1 cellular context compared by ENCODE assay signal in the genomic region with DNA sequence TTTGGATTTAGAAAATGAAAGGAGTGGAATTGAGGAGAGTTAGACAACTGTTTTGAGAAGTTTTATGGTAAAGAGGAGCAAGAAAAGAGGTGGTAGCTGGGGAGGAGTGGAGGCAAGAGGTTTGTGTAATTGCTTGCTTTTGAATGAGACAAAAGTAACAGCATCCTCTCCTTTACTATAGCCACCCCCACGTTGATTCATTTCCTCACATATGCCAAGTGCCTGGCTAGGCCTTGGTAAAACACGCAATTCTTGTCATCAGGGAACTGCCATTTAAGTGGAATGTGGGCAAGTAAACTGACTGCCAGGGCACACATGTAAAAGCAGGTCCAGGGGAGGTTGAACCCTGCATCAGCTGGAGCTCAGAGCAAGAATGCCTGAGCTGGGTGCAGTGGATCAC.
TF ChIP-seq lines count a peak whose summit lies in the region.

No MANE protein-coding gene starts in this region.

TF ChIP-seq in WTC11, 78 proteins besides CTCF, POLR2A, EP300 and RAD21 (continued from another document):
- TF ChIP-seq, protein P1, sequence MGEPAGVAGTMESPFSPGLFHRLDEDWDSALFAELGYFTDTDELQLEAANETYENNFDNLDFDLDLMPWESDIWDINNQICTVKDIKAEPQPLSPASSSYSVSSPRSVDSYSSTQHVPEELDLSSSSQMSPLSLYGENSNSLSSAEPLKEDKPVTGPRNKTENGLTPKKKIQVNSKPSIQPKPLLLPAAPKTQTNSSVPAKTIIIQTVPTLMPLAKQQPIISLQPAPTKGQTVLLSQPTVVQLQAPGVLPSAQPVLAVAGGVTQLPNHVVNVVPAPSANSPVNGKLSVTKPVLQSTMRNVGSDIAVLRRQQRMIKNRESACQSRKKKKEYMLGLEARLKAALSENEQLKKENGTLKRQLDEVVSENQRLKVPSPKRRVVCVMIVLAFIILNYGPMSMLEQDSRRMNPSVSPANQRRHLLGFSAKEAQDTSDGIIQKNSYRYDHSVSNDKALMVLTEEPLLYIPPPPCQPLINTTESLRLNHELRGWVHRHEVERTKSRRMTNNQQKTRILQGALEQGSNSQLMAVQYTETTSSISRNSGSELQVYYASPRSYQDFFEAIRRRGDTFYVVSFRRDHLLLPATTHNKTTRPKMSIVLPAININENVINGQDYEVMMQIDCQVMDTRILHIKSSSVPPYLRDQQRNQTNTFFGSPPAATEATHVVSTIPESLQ (CRISPR knock-in tag; IDR thresholded peaks at IDR 0.05), result no peak
- TF ChIP-seq, protein P2, sequence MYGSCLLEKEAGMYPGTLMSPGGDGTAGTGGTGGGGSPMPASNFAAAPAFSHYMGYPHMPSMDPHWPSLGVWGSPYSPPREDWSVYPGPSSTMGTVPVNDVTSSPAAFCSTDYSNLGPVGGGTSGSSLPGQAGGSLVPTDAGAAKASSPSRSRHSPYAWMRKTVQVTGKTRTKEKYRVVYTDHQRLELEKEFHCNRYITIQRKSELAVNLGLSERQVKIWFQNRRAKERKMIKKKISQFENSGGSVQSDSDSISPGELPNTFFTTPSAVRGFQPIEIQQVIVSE (CRISPR knock-in tag; IDR thresholded peaks at IDR 0.05; ENCODE audit: borderline replicate concordance), result no peak
- TF ChIP-seq, protein P3, sequence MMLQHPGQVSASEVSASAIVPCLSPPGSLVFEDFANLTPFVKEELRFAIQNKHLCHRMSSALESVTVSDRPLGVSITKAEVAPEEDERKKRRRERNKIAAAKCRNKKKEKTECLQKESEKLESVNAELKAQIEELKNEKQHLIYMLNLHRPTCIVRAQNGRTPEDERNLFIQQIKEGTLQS (CRISPR knock-in tag; conservative IDR thresholded peaks at IDR 0.05), result no peak
- TF ChIP-seq, protein P4, sequence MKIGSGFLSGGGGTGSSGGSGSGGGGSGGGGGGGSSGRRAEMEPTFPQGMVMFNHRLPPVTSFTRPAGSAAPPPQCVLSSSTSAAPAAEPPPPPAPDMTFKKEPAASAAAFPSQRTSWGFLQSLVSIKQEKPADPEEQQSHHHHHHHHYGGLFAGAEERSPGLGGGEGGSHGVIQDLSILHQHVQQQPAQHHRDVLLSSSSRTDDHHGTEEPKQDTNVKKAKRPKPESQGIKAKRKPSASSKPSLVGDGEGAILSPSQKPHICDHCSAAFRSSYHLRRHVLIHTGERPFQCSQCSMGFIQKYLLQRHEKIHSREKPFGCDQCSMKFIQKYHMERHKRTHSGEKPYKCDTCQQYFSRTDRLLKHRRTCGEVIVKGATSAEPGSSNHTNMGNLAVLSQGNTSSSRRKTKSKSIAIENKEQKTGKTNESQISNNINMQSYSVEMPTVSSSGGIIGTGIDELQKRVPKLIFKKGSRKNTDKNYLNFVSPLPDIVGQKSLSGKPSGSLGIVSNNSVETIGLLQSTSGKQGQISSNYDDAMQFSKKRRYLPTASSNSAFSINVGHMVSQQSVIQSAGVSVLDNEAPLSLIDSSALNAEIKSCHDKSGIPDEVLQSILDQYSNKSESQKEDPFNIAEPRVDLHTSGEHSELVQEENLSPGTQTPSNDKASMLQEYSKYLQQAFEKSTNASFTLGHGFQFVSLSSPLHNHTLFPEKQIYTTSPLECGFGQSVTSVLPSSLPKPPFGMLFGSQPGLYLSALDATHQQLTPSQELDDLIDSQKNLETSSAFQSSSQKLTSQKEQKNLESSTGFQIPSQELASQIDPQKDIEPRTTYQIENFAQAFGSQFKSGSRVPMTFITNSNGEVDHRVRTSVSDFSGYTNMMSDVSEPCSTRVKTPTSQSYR (CRISPR knock-in tag; IDR thresholded peaks at IDR 0.05), result no peak
- TF ChIP-seq ZNF121 (CRISPR knock-in tag; IDR thresholded peaks at IDR 0.05) (no peak), NR3C1 (CRISPR knock-in tag; conservative IDR thresholded peaks at IDR 0.05; ENCODE audit: low read depth) (no peak), EMX1 (CRISPR knock-in tag; IDR thresholded peaks at IDR 0.05) (no peak)
- TF ChIP-seq, protein P5, sequence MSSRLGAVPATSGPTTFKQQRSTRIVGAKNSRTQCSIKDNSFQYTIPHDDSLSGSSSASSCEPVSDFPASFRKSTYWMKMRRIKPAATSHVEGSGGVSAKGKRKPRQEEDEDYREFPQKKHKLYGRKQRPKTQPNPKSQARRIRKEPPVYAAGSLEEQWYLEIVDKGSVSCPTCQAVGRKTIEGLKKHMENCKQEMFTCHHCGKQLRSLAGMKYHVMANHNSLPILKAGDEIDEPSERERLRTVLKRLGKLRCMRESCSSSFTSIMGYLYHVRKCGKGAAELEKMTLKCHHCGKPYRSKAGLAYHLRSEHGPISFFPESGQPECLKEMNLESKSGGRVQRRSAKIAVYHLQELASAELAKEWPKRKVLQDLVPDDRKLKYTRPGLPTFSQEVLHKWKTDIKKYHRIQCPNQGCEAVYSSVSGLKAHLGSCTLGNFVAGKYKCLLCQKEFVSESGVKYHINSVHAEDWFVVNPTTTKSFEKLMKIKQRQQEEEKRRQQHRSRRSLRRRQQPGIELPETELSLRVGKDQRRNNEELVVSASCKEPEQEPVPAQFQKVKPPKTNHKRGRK (CRISPR knock-in tag; IDR thresholded peaks at IDR 0.05; ENCODE audit: borderline replicate concordance), result no peak
- TF ChIP-seq, protein P6, sequence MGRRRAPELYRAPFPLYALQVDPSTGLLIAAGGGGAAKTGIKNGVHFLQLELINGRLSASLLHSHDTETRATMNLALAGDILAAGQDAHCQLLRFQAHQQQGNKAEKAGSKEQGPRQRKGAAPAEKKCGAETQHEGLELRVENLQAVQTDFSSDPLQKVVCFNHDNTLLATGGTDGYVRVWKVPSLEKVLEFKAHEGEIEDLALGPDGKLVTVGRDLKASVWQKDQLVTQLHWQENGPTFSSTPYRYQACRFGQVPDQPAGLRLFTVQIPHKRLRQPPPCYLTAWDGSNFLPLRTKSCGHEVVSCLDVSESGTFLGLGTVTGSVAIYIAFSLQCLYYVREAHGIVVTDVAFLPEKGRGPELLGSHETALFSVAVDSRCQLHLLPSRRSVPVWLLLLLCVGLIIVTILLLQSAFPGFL (CRISPR knock-in tag; IDR thresholded peaks at IDR 0.05; ENCODE audit: borderline replicate concordance), result no peak
